1 cellular context compared by ENCODE assay signal in the genomic region with DNA sequence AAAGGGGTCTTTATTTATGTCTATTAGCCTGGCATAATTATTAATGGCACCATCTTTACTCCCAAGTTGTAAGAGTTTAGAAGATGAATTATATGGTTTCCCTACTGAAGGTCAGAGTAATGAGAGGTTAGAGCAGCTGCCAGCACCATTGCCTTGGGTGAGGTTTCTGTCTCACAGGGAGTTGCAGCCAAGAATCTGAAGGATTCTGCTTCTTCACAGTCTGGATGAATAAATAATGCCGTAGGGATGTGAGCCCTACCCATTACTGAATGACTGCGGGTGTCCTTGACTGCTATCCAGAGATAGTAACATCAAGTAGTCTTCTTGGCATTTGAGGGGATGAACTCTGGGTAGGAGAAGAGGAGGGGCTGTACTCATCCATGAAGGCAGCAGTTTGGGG.
TF ChIP-seq lines count a peak whose summit lies in the region.

No MANE protein-coding gene starts in this region.

TF ChIP-seq in K562, 482 proteins besides CTCF, POLR2A, EP300 and RAD21:
- TF ChIP-seq ZNF140 (CRISPR knock-in tag; IDR thresholded peaks at IDR 0.05) (no peak), ILF3 (IDR thresholded peaks at IDR 0.05; ENCODE audit: borderline replicate concordance) (no peak), SMARCA4 (IDR thresholded peaks at IDR 0.05) (no peak), MXI1 (IDR thresholded peaks at IDR 0.05; ENCODE audit: low read depth, low read length) (no peak), MYBL2 (IDR thresholded peaks at IDR 0.05; ENCODE audit: low read depth) (no peak), MYBL2 (CRISPR knock-in tag; IDR thresholded peaks at IDR 0.05; ENCODE audit: borderline replicate concordance) (no peak), PCBP2 (IDR thresholded peaks at IDR 0.05; ENCODE audit: low read depth, low read length, poor library complexity, severe bottlenecking) (no peak), TEAD2 (tag; IDR thresholded peaks at IDR 0.05) (no peak), ZBTB1 (CRISPR knock-in tag; IDR thresholded peaks at IDR 0.05; ENCODE audit: borderline replicate concordance, low read depth) (no peak), BACH1 (tag; IDR thresholded peaks at IDR 0.05) (no peak)
- TF ChIP-seq, protein P1, sequence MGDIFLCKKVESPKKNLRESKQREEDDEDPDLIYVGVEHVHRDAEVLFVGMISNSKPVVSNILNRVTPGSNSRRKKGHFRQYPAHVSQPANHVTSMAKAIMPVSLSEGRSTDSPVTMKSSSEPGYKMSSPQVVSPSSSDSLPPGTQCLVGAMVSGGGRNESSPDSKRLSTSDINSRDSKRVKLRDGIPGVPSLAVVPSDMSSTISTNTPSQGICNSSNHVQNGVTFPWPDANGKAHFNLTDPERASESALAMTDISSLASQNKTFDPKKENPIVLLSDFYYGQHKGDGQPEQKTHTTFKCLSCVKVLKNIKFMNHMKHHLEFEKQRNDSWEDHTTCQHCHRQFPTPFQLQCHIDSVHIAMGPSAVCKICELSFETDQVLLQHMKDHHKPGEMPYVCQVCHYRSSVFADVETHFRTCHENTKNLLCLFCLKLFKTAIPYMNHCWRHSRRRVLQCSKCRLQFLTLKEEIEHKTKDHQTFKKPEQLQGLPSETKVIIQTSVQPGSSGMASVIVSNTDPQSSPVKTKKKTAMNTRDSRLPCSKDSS (IDR thresholded peaks at IDR 0.05; ENCODE audit: low read depth, partially characterized antibody), result no peak
- TF ChIP-seq, protein P2, sequence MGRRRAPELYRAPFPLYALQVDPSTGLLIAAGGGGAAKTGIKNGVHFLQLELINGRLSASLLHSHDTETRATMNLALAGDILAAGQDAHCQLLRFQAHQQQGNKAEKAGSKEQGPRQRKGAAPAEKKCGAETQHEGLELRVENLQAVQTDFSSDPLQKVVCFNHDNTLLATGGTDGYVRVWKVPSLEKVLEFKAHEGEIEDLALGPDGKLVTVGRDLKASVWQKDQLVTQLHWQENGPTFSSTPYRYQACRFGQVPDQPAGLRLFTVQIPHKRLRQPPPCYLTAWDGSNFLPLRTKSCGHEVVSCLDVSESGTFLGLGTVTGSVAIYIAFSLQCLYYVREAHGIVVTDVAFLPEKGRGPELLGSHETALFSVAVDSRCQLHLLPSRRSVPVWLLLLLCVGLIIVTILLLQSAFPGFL (CRISPR knock-in tag; IDR thresholded peaks at IDR 0.05), result no peak
